Comparison of ENCODE assay signal across 9 cellular contexts in the genomic region with DNA sequence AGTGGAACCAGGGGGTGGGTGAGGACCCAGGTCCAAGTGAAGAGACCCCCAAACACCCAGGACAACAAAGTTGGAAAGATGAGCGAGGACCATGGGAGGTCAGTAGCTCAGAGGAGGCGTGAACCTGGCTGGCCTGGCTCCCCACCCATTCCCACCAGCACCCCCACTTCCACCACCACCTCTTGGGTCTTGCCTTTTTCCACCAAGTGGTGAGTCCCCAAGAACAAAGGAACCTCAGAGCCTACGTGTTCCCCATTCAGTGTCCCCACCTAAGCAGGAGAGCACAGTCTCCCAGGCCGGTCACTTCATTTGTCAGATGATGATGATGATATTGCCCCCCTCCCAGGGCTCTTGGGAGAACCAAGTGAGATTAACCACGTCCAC. TPM values are rescaled to one million over a fixed set of nuclear protein-coding genes. Genes with fewer than 3 reads are reported as not detected.
DNase-seq lines count a peak whose midpoint lies in the region; ATAC-seq and TF ChIP-seq lines count a peak whose summit lies in the region.
"Had no signal": no experiment of that assay in that cellular context is flagged by ENCODE, and none has a peak within 500 bp of the region (broad histone marks: within the 10 kb centered on the region; RNA-seq: fewer than 3 reads in every experiment).

No MANE protein-coding gene starts in this region.

- no peak for TF ChIP-seq RAD21 in IMR-90 (IDR thresholded peaks at IDR 0.05; ENCODE audit: low read length)

- H3K4ac ChIP-seq in IMR-90 (ENCODE audit: low read depth, low read length) (peak overlapping the region; percentile 19; the same call in 1 of the 2 replicates), neuronal stem cell (ENCODE audit: low read length) (no peak overlapping the region)

- H3K9me1 ChIP-seq in IMR-90 (ENCODE audit: insufficient read depth, low read length) = 0 out of 2 replicates have a peak, but pooled peaks cover 8% of the 10 kb centered on the region

- H2BK120ac ChIP-seq in IMR-90 (ENCODE audit: low read depth, low read length) = no peak overlapping the region
- H2BK120ac ChIP-seq in neuronal stem cell (ENCODE audit: low read depth, low read length) = no peak overlapping the region

- no peak overlapping the region for H4K91ac ChIP-seq in IMR-90 (ENCODE audit: insufficient read depth, low read depth, low read length)
- no peak overlapping the region for H4K91ac ChIP-seq in neuronal stem cell (ENCODE audit: low read depth, low read length, poor library complexity)

- no peak overlapping the region for H2BK20ac ChIP-seq in IMR-90 (ENCODE audit: low read depth, low read length)

- in situ Hi-C loops in IMR-90 (cut with MboI; ENCODE audit: low sequenced_read_pairs) = no loop called here

- peak overlapping the region; percentile 96 for H2AK9ac ChIP-seq in IMR-90 (replicated peaks; ENCODE audit: low read depth, low read length, poor library complexity)

- peak overlapping the region; percentile 44; the same call in 1 of the 2 replicates for H3K27ac ChIP-seq in C4-2B
- H3K27ac ChIP-seq in IMR-90 (ENCODE audit: insufficient read depth, low read length) = no peak overlapping the region
- H3K27ac ChIP-seq in neuronal stem cell (replicated peaks; ENCODE audit: low read length) = no peak overlapping the region
- peak overlapping the region in 1 of 4 donors; percentile 53 for H3K27ac ChIP-seq in gastroesophageal sphincter

- H3K9me3 Mint-ChIP-seq in chondrocyte (ENCODE audit: low read depth) = no peaks in the 10 kb centered on the region

- H3K4me3 ChIP-seq in IMR-90 (ENCODE audit: insufficient read depth, low read depth, low read length) (no peak overlapping the region), neuronal stem cell (ENCODE audit: low read length in 2 of 2) (no peak overlapping the region), gastroesophageal sphincter (no peak overlapping the region)

- H4K5ac ChIP-seq in IMR-90 (ENCODE audit: low read depth, low read length) = no peak overlapping the region

- TF ChIP-seq POLR2A in IMR-90 (IDR thresholded peaks at IDR 0.05; ENCODE audit: low read depth, low read length) (no peak), gastroesophageal sphincter (IDR thresholded peaks at IDR 0.05) (no peak)

- POLR2A ChIA-PET in IMR-90 (lab: Charles Lee; ENCODE audit: unreplicated experiment) = no interaction called here

- no peak overlapping the region for H2BK12ac ChIP-seq in neuronal stem cell (ENCODE audit: low read length)

- H3K27ac Mint-ChIP-seq in chondrocyte (ENCODE audit: unreplicated experiment) = peak overlapping the region; percentile 61

- H2BK15ac ChIP-seq in IMR-90 (ENCODE audit: low read depth, low read length) = no peak overlapping the region
- H2BK15ac ChIP-seq in neuronal stem cell (ENCODE audit: low read length) = no peak overlapping the region

- H3K79me1 ChIP-seq in IMR-90 (ENCODE audit: low read depth in 1 of 2, low read length in 2 of 2) (0 out of 4 replicates have a peak, but pooled peaks cover 0 to 2% of the 10 kb centered on the region in 2 experiments), neuronal stem cell (ENCODE audit: low read depth, low read length) (peaks cover 2% of the 10 kb centered on the region)

- H3K36me3 Mint-ChIP-seq in chondrocyte (ENCODE audit: low read depth) = peaks cover 15% of the 10 kb centered on the region

- H3K4me3 Mint-ChIP-seq in chondrocyte (ENCODE audit: unreplicated experiment) = no peak overlapping the region

- BruUV-seq in IMR-90 (replicated peaks; lab: Mats Ljungman, UMichigan) = no TSS peak

- H3K27me3 ChIP-seq in IMR-90 (ENCODE audit: control insufficient read depth, insufficient read depth, low read length) = no peaks in the 10 kb centered on the region
- H3K27me3 ChIP-seq in neuronal stem cell (ENCODE audit: control insufficient read depth in 3 of 3, insufficient read depth in 3 of 3, low read depth in 1 of 3, low read length in 3 of 3) = no peaks in the 10 kb centered on the region
- H3K27me3 ChIP-seq in gastroesophageal sphincter = no peaks in the 10 kb centered on the region
- H3K27me3 ChIP-seq: breast epithelium had no signal

- H3K56ac ChIP-seq in IMR-90 (ENCODE audit: extremely low read depth, insufficient read depth, low read length) = no peak overlapping the region

- no peak for ATAC-seq in IMR-90 (ENCODE audit: low read depth)
- no peak for ATAC-seq in gastroesophageal sphincter

- H3K27me3 Mint-ChIP-seq in chondrocyte (ENCODE audit: low read depth) = no peaks in the 10 kb centered on the region

- H3K4me1 Mint-ChIP-seq in chondrocyte (ENCODE audit: low read depth) = peaks cover 10% of the 10 kb centered on the region

- H3K36me3 ChIP-seq in IMR-90 (ENCODE audit: control insufficient read depth, insufficient read depth, low read length) = peaks cover 45% of the 10 kb centered on the region
- peaks cover 38 to 53% of the 10 kb centered on the region in 2 donors for H3K36me3 ChIP-seq in neuronal stem cell (replicated peaks in 1 of 2; ENCODE audit: control insufficient read depth in 2 of 2, insufficient read depth in 2 of 2, low read length in 2 of 2)
- H3K36me3 ChIP-seq in gastroesophageal sphincter = peaks cover 0 to 48% of the 10 kb centered on the region in 2 donors
- H3K36me3 ChIP-seq: breast epithelium had no signal

- TF ChIP-seq CTCF in C4-2B (conservative IDR thresholded peaks at IDR 0.05) (no peak), IMR-90 (conservative IDR thresholded peaks at IDR 0.05; ENCODE audit: low read depth, low read length) (no peak), chondrocyte (IDR thresholded peaks at IDR 0.05) (no peak), gastroesophageal sphincter (IDR thresholded peaks at IDR 0.05) (no peak)

- no peak for TF ChIP-seq EP300 in gastroesophageal sphincter (IDR thresholded peaks at IDR 0.05)

- DNase-seq in IMR-90 = no peak
- no peak for DNase-seq in chondrocyte (ENCODE audit: low spot score)
- no peak for DNase-seq in neuronal stem cell (ENCODE audit: low spot score)
- DNase-seq in NCI-H128 (lab: John Stamatoyannopoulos, UW; ENCODE audit: unreplicated experiment) = no peak
- no peak for DNase-seq in DMS153 (lab: John Stamatoyannopoulos, UW)
- no peak for DNase-seq in NCI-H2107 (lab: John Stamatoyannopoulos, UW)

- intact Hi-C loops in IMR-90 (cut with micrococcal nuclease) = no loop called here

- H3K9me3 ChIP-seq in IMR-90 (ENCODE audit: control insufficient read depth, insufficient read depth, low read length) (no peaks in the 10 kb centered on the region), neuronal stem cell (replicated peaks in 1 of 2; ENCODE audit: control insufficient read depth in 2 of 2, insufficient read depth in 1 of 2, low read depth in 1 of 2, low read length in 2 of 2) (no peaks in the 10 kb centered on the region), gastroesophageal sphincter (no peaks in the 10 kb centered on the region)
- H3K9me3 ChIP-seq: breast epithelium had no signal

- no peak overlapping the region for H3K14ac ChIP-seq in IMR-90 (replicated peaks; ENCODE audit: low read depth, low read length)
- H3K14ac ChIP-seq in neuronal stem cell (ENCODE audit: low read length) = no peak overlapping the region

- H2AK5ac ChIP-seq in IMR-90 (ENCODE audit: low read depth, low read length) (no peak overlapping the region), neuronal stem cell (ENCODE audit: low read depth, low read length) (no peak overlapping the region)

- dilution Hi-C loops in IMR-90 (cut with HindIII; ENCODE audit: low sequenced_read_pairs, unreplicated experiment) = no loop called here

- H3K23ac ChIP-seq in IMR-90 (ENCODE audit: low read depth, low read length) = no peak overlapping the region
- H3K23ac ChIP-seq in neuronal stem cell (ENCODE audit: low read depth, low read length, poor library complexity) = peak overlapping the region; percentile 93

- H4K8ac ChIP-seq in IMR-90 (ENCODE audit: low read depth in 2 of 2, low read length in 2 of 2) (peak overlapping the region in 1 of 2 experiments; percentile 75; a peak in 2 of 4 replicates), neuronal stem cell (ENCODE audit: low read depth, low read length) (no peak overlapping the region)

- CTCF ChIA-PET in IMR-90 (lab: Yijun Ruan, JAX) = no interaction called here

- no peak overlapping the region for H3K18ac ChIP-seq in IMR-90 (ENCODE audit: low read depth, low read length)
- H3K18ac ChIP-seq in neuronal stem cell (ENCODE audit: low read length) = no peak overlapping the region

- H4K20me1 ChIP-seq in IMR-90 (ENCODE audit: insufficient read depth, low read length) = no peaks in the 10 kb centered on the region

- H2BK5ac ChIP-seq in IMR-90 (ENCODE audit: low read depth, low read length, poor library complexity, severe bottlenecking) (no peak overlapping the region), neuronal stem cell (ENCODE audit: low read length) (no peak overlapping the region)

- H3K4me1 ChIP-seq in IMR-90 (ENCODE audit: control insufficient read depth, insufficient read depth, low read length) = peaks cover 10% of the 10 kb centered on the region
- H3K4me1 ChIP-seq in neuronal stem cell (ENCODE audit: control insufficient read depth in 2 of 2, insufficient read depth in 1 of 2, low read depth in 1 of 2, low read length in 2 of 2) = peaks cover 4 to 8% of the 10 kb centered on the region in 2 donors
- peaks cover 0 to 14% (median 10%) of the 10 kb centered on the region in 3 donors for H3K4me1 ChIP-seq in gastroesophageal sphincter

- H3K9ac ChIP-seq in IMR-90 (ENCODE audit: low read depth, low read length) = no peak overlapping the region
- no peak overlapping the region for H3K9ac ChIP-seq in neuronal stem cell (ENCODE audit: low read depth, low read length, poor library complexity)

- H3K4me2 ChIP-seq in IMR-90 (ENCODE audit: low read depth, low read length) (no peak overlapping the region), neuronal stem cell (ENCODE audit: insufficient read depth, low read length, poor library complexity, severe bottlenecking) (no peak overlapping the region)

- H2AFZ ChIP-seq in IMR-90 (replicated peaks; ENCODE audit: low read length, poor library complexity) (no peak overlapping the region), neuronal stem cell (ENCODE audit: low read length) (no peak overlapping the region)

- WGBS in IMR-90 (ENCODE audit: extremely low coverage in 2 of 2, insufficient read length in 1 of 2), 2 experiments = 100% methylated on average over 1 of the region's 5 CpGs; no CpG with 5 or more reads in 1 of the 2 experiments
- no CpG with 5 or more reads among the region's 5 CpGs for WGBS in neuronal stem cell (ENCODE audit: extremely low coverage in 2 of 2, insufficient read length in 2 of 2, insufficient replicate concordance in 1 of 2), 2 donors
- WGBS in gastroesophageal sphincter (ENCODE audit: low coverage in 1 of 2), 2 donors = 100% methylated on average over 1 to 3 of the region's 5 CpGs

RNA-seq across cellular contexts. Expression of gene VWA7, which starts 0.5 kb away (rescaled TPM):
- total RNA-seq in IMR-90 (2012; rRNA removed) = under 0.01 and 0.28 TPM in 2 replicates
- 1.0 and 1.4 TPM in 2 replicates for polyA plus RNA-seq in IMR-90 (2012; rRNA removed)
- 0.60 and 1.2 TPM in 2 replicates for polyA plus RNA-seq in IMR-90 (2012; cell fraction: cytosol; rRNA removed)
- polyA plus RNA-seq in IMR-90 (2012; cell fraction: nucleus; rRNA removed; ENCODE audit: low replicate concordance) = 3.1 and 4.5 TPM in 2 replicates
- 0.15 to 0.62 TPM (median 0.17 TPM) in 3 replicates for total RNA-seq in chondrocyte
- polyA plus RNA-seq in neuronal stem cell (2013, experiment 1 of 2) = 0.67 TPM
- 0.87 TPM for polyA plus RNA-seq in neuronal stem cell (2013, experiment 2 of 2)
- under 1 TPM; 0.12 to 0.54 (median 0.31) TPM for total RNA-seq in gastroesophageal sphincter

RNA-seq across cellular contexts. Expression of gene SAPCD1, which starts 15.2 kb away (rescaled TPM):
- total RNA-seq in IMR-90 (2012; rRNA removed) (not detected in 2 replicates), chondrocyte (1.3 to 2.4 TPM (median 1.4 TPM) in 3 replicates), gastroesophageal sphincter (1 to 10 TPM in 1 of 4 donors, under 1 TPM in 1, not detected in 2; 0.93 to 1.1 TPM)
- 2.2 and 2.3 TPM in 2 replicates for polyA plus RNA-seq in IMR-90 (2012; rRNA removed)
- 0.27 and 1.1 TPM in 2 replicates for polyA plus RNA-seq in IMR-90 (2012; cell fraction: cytosol; rRNA removed)
- 24.2 and 40.1 TPM in 2 replicates for polyA plus RNA-seq in IMR-90 (2012; cell fraction: nucleus; rRNA removed; ENCODE audit: low replicate concordance)
- 4.0 TPM for polyA plus RNA-seq in neuronal stem cell (2013, experiment 1 of 2)
- 3.4 TPM for polyA plus RNA-seq in neuronal stem cell (2013, experiment 2 of 2)

RNA-seq across cellular contexts. Expression of gene VARS1, which starts 17.9 kb away (rescaled TPM):
- total RNA-seq in IMR-90 (2012; rRNA removed) (32.2 and 41.2 TPM in 2 replicates), chondrocyte (71.1 to 101 TPM (median 71.9 TPM) in 3 replicates), gastroesophageal sphincter (10 to 100 TPM; 25.4 to 50.6 (median 29.9) TPM)
- polyA plus RNA-seq in IMR-90 (2012; rRNA removed) = 39.6 and 42.0 TPM in 2 replicates
- polyA plus RNA-seq in IMR-90 (2012; cell fraction: cytosol; rRNA removed) = 25.0 and 31.3 TPM in 2 replicates
- 49.4 and 162 TPM in 2 replicates for polyA plus RNA-seq in IMR-90 (2012; cell fraction: nucleus; rRNA removed; ENCODE audit: low replicate concordance)
- polyA plus RNA-seq in neuronal stem cell (2013, experiment 1 of 2) = 31.2 TPM
- polyA plus RNA-seq in neuronal stem cell (2013, experiment 2 of 2) = 31.5 TPM

RNA-seq across cellular contexts. Expression of gene LSM2, which starts 29.1 kb away (rescaled TPM):
- 48.0 and 56.3 TPM in 2 replicates for total RNA-seq in IMR-90 (2012; rRNA removed)
- polyA plus RNA-seq in IMR-90 (2012; rRNA removed) = 55.0 and 61.0 TPM in 2 replicates
- 54.6 and 56.8 TPM in 2 replicates for polyA plus RNA-seq in IMR-90 (2012; cell fraction: cytosol; rRNA removed)
- 13.0 and 15.1 TPM in 2 replicates for polyA plus RNA-seq in IMR-90 (2012; cell fraction: nucleus; rRNA removed; ENCODE audit: low replicate concordance)
- total RNA-seq in chondrocyte = 35.0 to 42.5 TPM (median 35.7 TPM) in 3 replicates
- 235 TPM for polyA plus RNA-seq in neuronal stem cell (2013, experiment 1 of 2)
- polyA plus RNA-seq in neuronal stem cell (2013, experiment 2 of 2) = 233 TPM
- 10 to 100 TPM; 18.0 to 31.7 (median 28.5) TPM for total RNA-seq in gastroesophageal sphincter

RNA-seq across cellular contexts. Expression of gene HSPA1L, which starts 37.4 kb away (rescaled TPM):
- 1.3 and 1.4 TPM in 2 replicates for total RNA-seq in IMR-90 (2012; rRNA removed)
- 0.97 and 1.0 TPM in 2 replicates for polyA plus RNA-seq in IMR-90 (2012; rRNA removed)
- polyA plus RNA-seq in IMR-90 (2012; cell fraction: cytosol; rRNA removed) = 0.45 and 0.54 TPM in 2 replicates
- 0.27 and 0.68 TPM in 2 replicates for polyA plus RNA-seq in IMR-90 (2012; cell fraction: nucleus; rRNA removed; ENCODE audit: low replicate concordance)
- 0.89 to 1.5 TPM (median 1.00 TPM) in 3 replicates for total RNA-seq in chondrocyte
- 1.2 TPM for polyA plus RNA-seq in neuronal stem cell (2013, experiment 1 of 2)
- polyA plus RNA-seq in neuronal stem cell (2013, experiment 2 of 2) = 1.1 TPM
- total RNA-seq in gastroesophageal sphincter = 1 to 10 TPM; 1.9 to 3.9 (median 2.6) TPM
